Comparison of ENCODE assay signal across 12 cellular contexts in genomic region chr13:41645313-41645712, GRCh38.
A peak's percentile ranks its signal among the peaks of the same experiment; 100 is the strongest.
DNase-seq lines count a peak whose midpoint lies in the region; ATAC-seq and TF ChIP-seq lines count a peak whose summit lies in the region.
"Had no signal": no experiment of that assay in that cellular context is flagged by ENCODE, and none has a peak within 500 bp of the region (broad histone marks: within the 10 kb centered on the region; RNA-seq: fewer than 3 reads in every experiment).

No MANE protein-coding gene starts in this region.

- H3K4me1 ChIP-seq in OCI-LY1 (ENCODE audit: insufficient read depth, low read length, severe bottlenecking) (peaks cover 49% of the 10 kb centered on the region), fibroblast of lung (ENCODE audit: control insufficient read depth, extremely low read depth, insufficient read depth, low read length) (peaks cover 9% of the 10 kb centered on the region)
- H3K4me1 ChIP-seq: BLaER1 had no signal

- no peak overlapping the region for H3K9ac ChIP-seq in OCI-LY1 (ENCODE audit: low read length)
- H3K9ac ChIP-seq in fibroblast of lung (ENCODE audit: insufficient read depth, low read length), result no peak overlapping the region
- H3K9ac ChIP-seq: BLaER1, neural progenitor cell had no signal

- H3K36me3 ChIP-seq in OCI-LY1 (ENCODE audit: insufficient read depth, low read length) (no peaks in the 10 kb centered on the region), fibroblast of lung (ENCODE audit: control insufficient read depth, insufficient read depth, low read length) (no peaks in the 10 kb centered on the region)
- H3K36me3 ChIP-seq: BLaER1, neural progenitor cell had no signal

- H3K27ac ChIP-seq in OCI-LY1 (ENCODE audit: low read depth, low read length, poor library complexity, severe bottlenecking) (peak overlapping the region; percentile 8), fibroblast of lung (ENCODE audit: insufficient read depth, low read length) (peak overlapping the region; percentile 63)
- H3K27ac ChIP-seq: BLaER1, neural progenitor cell had no signal

- no peak for TF ChIP-seq CTCF in AG04449 (IDR thresholded peaks at IDR 0.05; ENCODE audit: insufficient read depth, low read length, missing control alignments)
- TF ChIP-seq CTCF in OCI-LY1 (IDR thresholded peaks at IDR 0.05; ENCODE audit: low read length), result no peak
- no peak for TF ChIP-seq CTCF in fibroblast of lung (conservative IDR thresholded peaks at IDR 0.05 in 1 of 2, IDR thresholded peaks at IDR 0.05 in 1 of 2; ENCODE audit: low read depth in 1 of 2, low read length in 2 of 2)
- TF ChIP-seq CTCF in omental fat pad (IDR thresholded peaks at IDR 0.05), result no peak
- no peak for TF ChIP-seq CTCF in GM10266 (IDR thresholded peaks at IDR 0.05; ENCODE audit: control insufficient read depth, insufficient read depth, low read depth, missing control alignments)

- no peaks in the 10 kb centered on the region for H3K9me2 ChIP-seq in OCI-LY1 (ENCODE audit: low read depth, low read length)

- H4K20me1 ChIP-seq in OCI-LY1 (ENCODE audit: insufficient read depth, low read length) (no peaks in the 10 kb centered on the region), fibroblast of lung (ENCODE audit: control insufficient read depth, extremely low read depth, insufficient read depth, low read length) (no peaks in the 10 kb centered on the region)
- H4K20me1 ChIP-seq: BLaER1 had no signal

- DNase-seq in AG04449 (ENCODE audit: low read depth, low spot score) (peak; percentile 59), fibroblast of lung (ENCODE audit: low read depth in 2 of 2) (peak; percentile 89 to 93), omental fat pad (ENCODE audit: low spot score) (no peak), T-helper 9 cell (no peak), GM10266 (ENCODE audit: extremely low spot score) (no peak)
- DNase-seq: activated CD8-positive, alpha-beta T cell treated with anti-CD3 and anti-CD28 coated beads, Interleukin-2, amount 10 ng/mL, durations not matched to agents 7 days and 5 days had no signal

- H3K27me3 ChIP-seq in OCI-LY1 (ENCODE audit: insufficient read depth, low read length), result no peaks in the 10 kb centered on the region
- no peaks in the 10 kb centered on the region for H3K27me3 ChIP-seq in fibroblast of lung (ENCODE audit: control insufficient read depth, insufficient read depth, low read length)
- H3K27me3 ChIP-seq: BLaER1, neural progenitor cell had no signal

- ATAC-seq in omental fat pad (ENCODE audit: low FRiP score), result peak; percentile 75
- no peak for ATAC-seq in HG02610 (IDR thresholded peaks at IDR 0.05; ENCODE audit: unreplicated experiment)
- no peak for ATAC-seq in HG02970 (IDR thresholded peaks at IDR 0.05; ENCODE audit: low FRiP score, unreplicated experiment)
- ATAC-seq: activated CD8-positive, alpha-beta T cell treated with anti-CD3 and anti-CD28 coated beads, Interleukin-2, amount 10 ng/mL, durations not matched to agents 7 days and 5 days; HCT116 had no signal

- H3K79me2 ChIP-seq in OCI-LY1 (ENCODE audit: insufficient read depth, low read length) (no peaks in the 10 kb centered on the region), fibroblast of lung (ENCODE audit: control insufficient read depth, insufficient read depth, low read length) (no peaks in the 10 kb centered on the region)

- H3F3A ChIP-seq in OCI-LY1 (ENCODE audit: insufficient read depth, low read length), result no peaks in the 10 kb centered on the region

- CTCF ChIA-PET in AG04449 (lab: Yijun Ruan, JAX), result interaction anchor here (1.0 kb wide), 1 partner anchor 291 kb away, joined by 3 read pairs; no protein-coding TSS in a partner anchor

- POLR2A ChIA-PET in AG04449 (lab: Yijun Ruan, JAX), result no interaction called here

- H3K9me3 ChIP-seq in OCI-LY1 (ENCODE audit: low read length) (no peaks in the 10 kb centered on the region), fibroblast of lung (ENCODE audit: control insufficient read depth, insufficient read depth, low read depth, low read length) (no peaks in the 10 kb centered on the region)
- H3K9me3 ChIP-seq: BLaER1 had no signal

- H3K4me2 ChIP-seq in OCI-LY1 (ENCODE audit: low read length) (no peak overlapping the region), fibroblast of lung (ENCODE audit: extremely low read depth, insufficient read depth, low read length) (peak overlapping the region; percentile 56)
- H3K4me2 ChIP-seq: BLaER1, neural progenitor cell had no signal

- H3K4me3 ChIP-seq in AG04449 (ENCODE audit: low read depth, low read length) (no peak overlapping the region), OCI-LY1 (ENCODE audit: low read depth, low read length, poor library complexity, severe bottlenecking) (no peak overlapping the region), fibroblast of lung (replicated peaks in 1 of 4; ENCODE audit: control extremely low read depth in 1 of 4, insufficient read depth in 1 of 4, low read depth in 3 of 4, low read length in 4 of 4) (no peak overlapping the region)
- H3K4me3 ChIP-seq: BLaER1, neural progenitor cell had no signal

- H2AFZ ChIP-seq in OCI-LY1 (ENCODE audit: low read length) (no peak overlapping the region), fibroblast of lung (ENCODE audit: low read length) (no peak overlapping the region)
- H2AFZ ChIP-seq: neural progenitor cell had no signal

Comparison
In these comparisons a context has a peak if more than half of its experiments do, and no peak if none do; other contexts are left out.
1. DNase-seq: peak in AG04449 (single experiment) and fibroblast of lung (2 of 2); none in omental fat pad (single experiment), T-helper 9 cell (single experiment) and GM10266 (single experiment).